In genomic region chr3:59366218-59366617, GRCh38 we compare ENCODE assay signal across 37 cellular contexts.
"Had no signal": no experiment of that assay in that cellular context is flagged by ENCODE, and none has a peak within 500 bp of the region (broad histone marks: within the 10 kb centered on the region; RNA-seq: fewer than 3 reads in every experiment).

No MANE protein-coding gene starts in this region.

- DNase-seq: activated effector memory CD4-positive, alpha-beta T cell treated with anti-CD3 and anti-CD28 coated beads, Interleukin-2, amount 50 U/mL, for 16 hours; activated effector memory CD4-positive, alpha-beta T cell treated with Interleukin-2 at 50 U/mL for 16 hours; activated gamma-delta T cell; activated gamma-delta T cell treated with Interleukin-2 at 50 U/mL for 16 hours; activated naive CD4-positive, alpha-beta T cell; activated naive CD4-positive, alpha-beta T cell treated with anti-CD3 and anti-CD28 coated beads for 36 hours; activated naive CD4-positive, alpha-beta T cell treated with anti-CD3 and anti-CD28 coated beads, Interleukin-2, amount 10 ng/mL, durations not matched to agents 7 days and 5 days; activated naive CD4-positive, alpha-beta T cell treated with anti-CD3 and anti-CD28 coated beads, Interleukin-2, amount 50 U/mL, for 16 hours; activated naive CD4-positive, alpha-beta T cell treated with Interleukin-2 at 50 U/mL for 16 hours; activated naive CD8-positive, alpha-beta T cell treated with anti-CD3 and anti-CD28 coated beads for 36 hours; activated naive CD8-positive, alpha-beta T cell treated with anti-CD3 and anti-CD28 coated beads, Interleukin-2, amount 10 ng/mL, durations not matched to agents 7 days and 5 days; activated naive CD8-positive, alpha-beta T cell treated with anti-CD3 and anti-CD28 coated beads, Interleukin-2, amount 50 U/mL, for 24 hours; activated T-cell treated with anti-CD3 and anti-CD28 coated beads, Interleukin-2, amount 50 U/mL, for 24 hours; activated T-cell treated with anti-CD3 and anti-CD28 coated beads, Interleukin-2, amount 50 U/mL, for 4 hours; activated T-cell treated with anti-CD3 and anti-CD28 coated beads, Interleukin-2, amount 50 U/mL, for 48 hours; activated T-cell treated with anti-CD3 and anti-CD28 coated beads, Interleukin-2, amount 50 U/mL, for 72 hours; adrenal gland; amniotic stem cell; amygdala; anterior cingulate cortex; aorta; body of pancreas; brain microvascular endothelial cell; caudate nucleus; central memory CD4-positive, alpha-beta T cell; cerebellar nuclear complex had no signal

- H3K4me3 ChIP-seq: adrenal gland, ascending aorta, body of pancreas, breast epithelium, cardiac muscle cell had no signal

- H3K9me3 Mint-ChIP-seq: activated naive CD4-positive, alpha-beta T cell treated with anti-CD3 and anti-CD28 coated beads for 36 hours; activated naive CD8-positive, alpha-beta T cell treated with anti-CD3 and anti-CD28 coated beads for 36 hours; activated naive CD8-positive, alpha-beta T cell treated with anti-CD3 and anti-CD28 coated beads, Interleukin-2, amount 10 ng/mL, durations not matched to agents 7 days and 5 days; activated T-cell treated with anti-CD3 and anti-CD28 coated beads, Interleukin-2, amount 50 U/mL, for 24 hours; activated T-helper 17 cell treated with anti-CD3 and anti-CD28 coated beads, Interleukin-2, amount 50 U/mL, for 72 hours; central memory CD8-positive, alpha-beta T cell had no signal

- H3K36me3 ChIP-seq: adrenal gland, ascending aorta, brain microvascular endothelial cell, breast epithelium, cardiac muscle cell had no signal

- H3K36me3 Mint-ChIP-seq: activated naive CD4-positive, alpha-beta T cell treated with anti-CD3 and anti-CD28 coated beads, Interleukin-2, amount 10 ng/mL, durations not matched to agents 7 days and 5 days; activated naive CD8-positive, alpha-beta T cell treated with anti-CD3 and anti-CD28 coated beads, Interleukin-2, amount 10 ng/mL, durations not matched to agents 7 days and 5 days; brain had no signal

- H3K27me3 Mint-ChIP-seq: activated naive CD4-positive, alpha-beta T cell treated with anti-CD3 and anti-CD28 coated beads, Interleukin-2, amount 10 ng/mL, durations not matched to agents 7 days and 5 days; activated naive CD4-positive, alpha-beta T cell treated with anti-CD3 and anti-CD28 coated beads, Interleukin-2, amount 50 U/mL, for 24 hours; activated naive CD8-positive, alpha-beta T cell; activated naive CD8-positive, alpha-beta T cell treated with anti-CD3 and anti-CD28 coated beads for 36 hours; activated naive CD8-positive, alpha-beta T cell treated with anti-CD3 and anti-CD28 coated beads, Interleukin-2, amount 10 ng/mL, durations not matched to agents 7 days and 5 days; activated T-cell treated with anti-CD3 and anti-CD28 coated beads, Interleukin-2, amount 50 U/mL, for 24 hours; brain; central memory CD8-positive, alpha-beta T cell had no signal

- H3K4me3 Mint-ChIP-seq: activated naive CD4-positive, alpha-beta T cell treated with anti-CD3 and anti-CD28 coated beads for 36 hours; activated naive CD4-positive, alpha-beta T cell treated with anti-CD3 and anti-CD28 coated beads, Interleukin-2, amount 10 ng/mL, durations not matched to agents 7 days and 5 days; activated naive CD4-positive, alpha-beta T cell treated with anti-CD3 and anti-CD28 coated beads, Interleukin-2, amount 50 U/mL, for 24 hours; activated naive CD8-positive, alpha-beta T cell; activated naive CD8-positive, alpha-beta T cell treated with anti-CD3 and anti-CD28 coated beads for 36 hours; activated naive CD8-positive, alpha-beta T cell treated with anti-CD3 and anti-CD28 coated beads, Interleukin-2, amount 10 ng/mL, durations not matched to agents 7 days and 5 days; activated naive CD8-positive, alpha-beta T cell treated with anti-CD3 and anti-CD28 coated beads, Interleukin-2, amount 50 U/mL, for 24 hours; activated T-cell treated with anti-CD3 and anti-CD28 coated beads, Interleukin-2, amount 50 U/mL, for 24 hours; activated T-cell treated with anti-CD3 and anti-CD28 coated beads, Interleukin-2, amount 50 U/mL, for 4 hours; activated T-cell treated with anti-CD3 and anti-CD28 coated beads, Interleukin-2, amount 50 U/mL, for 72 hours; activated T-helper 1 cell treated with anti-CD3 and anti-CD28 coated beads, Interleukin-12 subunit alpha, Interleukin-12 subunit beta, Interleukin-2, Interleukin-4 antibody, amounts not matched to agents 30 ng/mL and 10 ng/mL and 1 ng/mL, durations not matched to agents 14 hours and 24 hours and 36 hours; activated T-helper 17 cell treated with anti-CD3 and anti-CD28 coated beads, Interleukin-2, amount 50 U/mL, for 72 hours; brain; central memory CD8-positive, alpha-beta T cell had no signal

- H3K27me3 ChIP-seq: adrenal gland, ascending aorta, body of pancreas, brain microvascular endothelial cell, breast epithelium, cardiac muscle cell had no signal

- H3K27ac Mint-ChIP-seq: activated naive CD4-positive, alpha-beta T cell treated with anti-CD3 and anti-CD28 coated beads for 36 hours; activated naive CD4-positive, alpha-beta T cell treated with anti-CD3 and anti-CD28 coated beads, Interleukin-2, amount 10 ng/mL, durations not matched to agents 7 days and 5 days; activated naive CD4-positive, alpha-beta T cell treated with anti-CD3 and anti-CD28 coated beads, Interleukin-2, amount 50 U/mL, for 24 hours; activated naive CD4-positive, alpha-beta T cell treated with anti-CD3 and anti-CD28 coated beads, Interleukin-2, amount 50 U/mL, for 72 hours; activated naive CD8-positive, alpha-beta T cell; activated naive CD8-positive, alpha-beta T cell treated with anti-CD3 and anti-CD28 coated beads for 36 hours; activated naive CD8-positive, alpha-beta T cell treated with anti-CD3 and anti-CD28 coated beads, Interleukin-2, amount 10 ng/mL, durations not matched to agents 7 days and 5 days; activated naive CD8-positive, alpha-beta T cell treated with anti-CD3 and anti-CD28 coated beads, Interleukin-2, amount 50 U/mL, for 24 hours; activated T-cell treated with anti-CD3 and anti-CD28 coated beads, Interleukin-2, amount 50 U/mL, for 24 hours; activated T-cell treated with anti-CD3 and anti-CD28 coated beads, Interleukin-2, amount 50 U/mL, for 72 hours; activated T-helper 1 cell treated with anti-CD3 and anti-CD28 coated beads, Interleukin-12 subunit alpha, Interleukin-12 subunit beta, Interleukin-2, Interleukin-4 antibody, amounts not matched to agents 30 ng/mL and 10 ng/mL and 1 ng/mL, durations not matched to agents 14 hours and 24 hours and 36 hours; activated T-helper 17 cell treated with anti-CD3 and anti-CD28 coated beads, Interleukin-2, amount 50 U/mL, for 72 hours; activated T-helper 2 cell treated with anti-CD3 and anti-CD28 coated beads, Interferon-gamma antibody, Interleukin-2, Interleukin-4, amounts not matched to agents 10 μg/mL and 5 μg/mL and 100 μg/mL, durations not matched to agents 14 hours and 24 hours and 36 hours; brain had no signal

- ATAC-seq: activated naive CD4-positive, alpha-beta T cell treated with anti-CD3 and anti-CD28 coated beads, Interleukin-2, amount 50 U/mL, for 72 hours; activated naive CD8-positive, alpha-beta T cell treated with anti-CD3 and anti-CD28 coated beads, Interleukin-2, amount 50 U/mL, for 24 hours; activated T-cell treated with anti-CD3 and anti-CD28 coated beads, Interleukin-2, amount 50 U/mL, for 4 hours; activated T-cell treated with anti-CD3 and anti-CD28 coated beads, Interleukin-2, amount 50 U/mL, for 72 hours; activated T-helper 17 cell treated with anti-CD3 and anti-CD28 coated beads, Interleukin-2, amount 50 U/mL, for 72 hours; body of pancreas had no signal

- H3K27ac ChIP-seq: adrenal gland, ascending aorta, body of pancreas, brain microvascular endothelial cell, breast epithelium, cardiac muscle cell had no signal

- H3K4me1 ChIP-seq: adrenal gland, ascending aorta, body of pancreas, breast epithelium had no signal

- H3K9me3 ChIP-seq: adrenal gland, ascending aorta, body of pancreas, breast epithelium had no signal
